ENCODE assay signal across 1 cellular context in genomic region chr19:49929611-49930482, GRCh38.
TF ChIP-seq lines count a peak whose summit lies in the region.

No MANE protein-coding gene starts in this region.

TF ChIP-seq in HepG2, 621 proteins besides CTCF, POLR2A, EP300 and RAD21 (continued from another document and continues in another):
- TF ChIP-seq DZIP1 (CRISPR knock-in tag; IDR thresholded peaks at IDR 0.05) (0 out of 2 replicates have a peak, but pooled peaks have one; percentile 1), NCOA1 (CRISPR knock-in tag; IDR thresholded peaks at IDR 0.05) (peak; percentile 84), SNRNP70 (IDR thresholded peaks at IDR 0.05; ENCODE audit: low read depth, low read length) (no peak), ZNF335 (CRISPR knock-in tag; IDR thresholded peaks at IDR 0.05) (no peak), ZNF256 (CRISPR knock-in tag; conservative IDR thresholded peaks at IDR 0.05) (no peak; the same call in 1 of the 2 replicates), FUBP1 (CRISPR knock-in tag; IDR thresholded peaks at IDR 0.05; ENCODE audit: borderline replicate concordance) (no peak), POLR2AphosphoS5 (IDR thresholded peaks at IDR 0.05; ENCODE audit: low read depth, low read length) (peak; percentile 92), HDAC1 (CRISPR knock-in tag; IDR thresholded peaks at IDR 0.05) (no peak), ZNF225 (CRISPR knock-in tag; IDR thresholded peaks at IDR 0.05) (peak; percentile 70), REST (IDR thresholded peaks at IDR 0.05; ENCODE audit: borderline replicate concordance in 1 of 2, low read depth in 1 of 2, low read length in 2 of 2) (0 out of 4 replicates have a peak, but pooled peaks of 1 of the 2 experiments have one; percentile 14), ZMYM2 (CRISPR knock-in tag; IDR thresholded peaks at IDR 0.05) (no peak; the same call in none of the 2 replicates), ZBTB43 (CRISPR knock-in tag; conservative IDR thresholded peaks at IDR 0.05) (0 out of 2 replicates have a peak, but pooled peaks have one; percentile 34), KLF16 (CRISPR knock-in tag; IDR thresholded peaks at IDR 0.05) (peak; percentile 61 to 77; a peak in 1 of 4 replicates), NKX3-1 (CRISPR knock-in tag; IDR thresholded peaks at IDR 0.05) (0 out of 2 replicates have a peak, but pooled peaks have one; percentile 35), RARG (CRISPR knock-in tag; IDR thresholded peaks at IDR 0.05; ENCODE audit: low read depth) (0 out of 2 replicates have a peak, but pooled peaks have one; percentile 14), ZNF138 (CRISPR knock-in tag; IDR thresholded peaks at IDR 0.05; ENCODE audit: low read depth) (no peak; the same call in 1 of the 2 replicates), FOXO1 (CRISPR knock-in tag; IDR thresholded peaks at IDR 0.05) (peak; percentile 24; the same call in 1 of the 2 replicates), SSRP1 (CRISPR knock-in tag; IDR thresholded peaks at IDR 0.05) (peak; percentile 97), NFE2L2 (IDR thresholded peaks at IDR 0.05; ENCODE audit: low read length) (no peak), ZNF383 (CRISPR knock-in tag; IDR thresholded peaks at IDR 0.05; ENCODE audit: borderline replicate concordance) (no peak), SKI (IDR thresholded peaks at IDR 0.05; ENCODE audit: partially characterized antibody) (no peak), DBP (CRISPR knock-in tag; IDR thresholded peaks at IDR 0.05; ENCODE audit: not compliant biosample characterization) (no peak), MED8 (CRISPR knock-in tag; IDR thresholded peaks at IDR 0.05; ENCODE audit: insufficient replicate concordance) (no peak), ZNF652 (CRISPR knock-in tag; IDR thresholded peaks at IDR 0.05; ENCODE audit: borderline replicate concordance, low read depth) (no peak), BCL6 (CRISPR knock-in tag; IDR thresholded peaks at IDR 0.05) (0 out of 2 replicates have a peak, but pooled peaks have one; percentile 31), NR2F1 (CRISPR knock-in tag; IDR thresholded peaks at IDR 0.05) (no peak), ZBTB37 (CRISPR knock-in tag; IDR thresholded peaks at IDR 0.05) (no peak), ZUFSP (CRISPR knock-in tag; IDR thresholded peaks at IDR 0.05; ENCODE audit: borderline replicate concordance) (no peak), ZNF772 (CRISPR knock-in tag; IDR thresholded peaks at IDR 0.05) (peak; percentile 73), FOSL2 (CRISPR knock-in tag; IDR thresholded peaks at IDR 0.05) (no peak), ZNF34 (CRISPR knock-in tag; IDR thresholded peaks at IDR 0.05; ENCODE audit: borderline replicate concordance) (no peak), HNRNPH1 (optimal IDR thresholded peaks at IDR 0.05; ENCODE audit: low read depth, low read length) (peak; percentile 99), ZNF740 (CRISPR knock-in tag; IDR thresholded peaks at IDR 0.05) (no peak), ZNF44 (CRISPR knock-in tag; IDR thresholded peaks at IDR 0.05) (no peak), THAP9 (CRISPR knock-in tag; IDR thresholded peaks at IDR 0.05; ENCODE audit: borderline replicate concordance) (peak; percentile 88; the same call in 1 of the 2 replicates), ZNF781 (CRISPR knock-in tag; IDR thresholded peaks at IDR 0.05; ENCODE audit: borderline replicate concordance, not compliant biosample characterization) (peak; percentile 50), TCF12 (IDR thresholded peaks at IDR 0.05) (no peak), TCF12 (CRISPR knock-in tag; IDR thresholded peaks at IDR 0.05) (no peak)
